ENCODE assay signal across 1 cellular context in the genomic region with DNA sequence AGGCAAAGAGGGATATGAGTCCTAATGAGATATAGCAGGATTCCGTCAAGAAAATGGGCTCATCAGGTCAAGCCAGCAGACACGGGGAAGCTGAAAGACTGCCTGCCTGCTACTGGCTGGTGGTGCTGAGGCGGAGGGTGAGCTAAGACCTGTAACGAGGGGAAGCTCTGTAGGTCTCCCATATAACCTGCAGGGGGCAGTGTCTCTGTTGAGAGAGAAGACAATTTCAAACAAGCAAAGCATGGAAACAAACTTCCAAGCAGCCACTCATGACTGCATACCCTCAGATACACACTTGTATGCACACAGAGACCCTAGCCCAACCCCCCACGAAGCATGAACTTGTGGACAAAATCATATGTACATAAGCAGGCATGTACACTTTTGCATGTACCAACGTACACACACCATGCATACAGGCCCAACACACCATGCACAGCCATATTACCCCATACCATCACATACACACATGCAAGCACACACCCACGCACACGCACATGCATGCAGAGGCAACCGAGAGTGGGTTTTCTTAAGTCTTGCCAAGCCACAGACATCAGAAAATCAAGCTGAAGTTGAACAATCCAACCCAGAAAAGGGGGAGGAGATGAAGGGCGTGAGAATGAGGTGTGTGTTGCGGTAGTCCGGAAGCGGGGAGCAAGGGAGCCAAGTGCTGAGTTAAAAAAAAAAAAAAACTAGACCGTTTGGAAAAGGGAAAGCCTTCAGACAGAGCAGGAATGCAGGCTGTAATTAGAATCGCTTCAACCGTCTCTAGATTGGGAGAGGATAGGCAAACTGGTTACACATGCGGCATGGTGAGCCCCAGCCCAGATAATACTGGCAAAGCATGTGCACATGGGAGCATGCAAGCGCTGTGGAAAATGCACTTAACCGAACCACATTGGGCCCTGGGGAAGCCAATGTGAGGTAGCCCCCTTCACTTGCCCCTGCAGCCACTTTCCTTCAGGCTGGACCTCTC.
TF ChIP-seq lines count a peak whose summit lies in the region.

No MANE protein-coding gene starts in this region.

TF ChIP-seq in HEK293, 187 proteins besides CTCF, POLR2A, EP300 and RAD21 (continued from another document):
- TF ChIP-seq ZNF354C (tag by site-specific recombination; IDR thresholded peaks at IDR 0.05; ENCODE audit: borderline replicate concordance, low read depth) = no peak
TF ChIP-seq in HEK293: peak in this region for 2.
